ENCODE assay signal across 8 cellular contexts in the genomic region with DNA sequence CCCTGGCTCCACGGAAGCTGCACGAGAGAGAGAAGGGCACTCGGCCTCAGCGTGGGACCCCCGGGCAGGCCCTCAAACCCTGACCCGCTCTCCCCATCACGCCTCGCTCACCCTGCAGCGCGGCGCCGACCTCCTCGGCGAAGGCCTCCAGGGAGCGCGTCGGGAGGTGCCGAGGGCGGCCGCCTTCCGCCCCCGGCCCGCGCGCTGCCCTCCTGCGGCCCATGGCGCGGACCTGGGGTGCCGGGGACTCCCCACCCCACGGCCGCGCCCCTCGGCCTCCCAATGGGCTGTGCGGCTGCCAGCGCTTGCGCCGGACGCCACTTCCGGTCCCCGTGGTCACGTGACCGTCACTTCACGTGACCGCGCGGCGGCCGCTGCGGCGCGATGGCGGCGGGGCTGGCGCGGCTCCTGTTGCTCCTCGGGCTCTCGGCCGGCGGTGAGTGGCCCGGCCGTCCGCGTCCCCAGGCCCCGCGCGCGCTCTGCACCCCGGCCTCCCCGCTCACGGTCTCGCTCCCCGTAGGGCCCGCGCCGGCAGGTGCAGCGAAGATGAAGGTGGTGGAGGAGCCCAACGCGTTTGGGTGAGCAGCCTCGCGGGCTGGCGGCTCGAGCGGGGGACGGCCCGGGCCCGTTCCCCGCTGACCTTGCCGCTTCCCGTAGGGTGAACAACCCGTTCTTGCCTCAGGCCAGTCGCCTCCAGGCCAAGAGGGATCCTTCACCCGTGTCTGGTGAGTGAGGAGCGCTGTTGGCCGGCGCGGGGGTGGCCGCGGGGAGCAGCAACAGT. TPM values are rescaled to one million over a fixed set of nuclear protein-coding genes. Genes with fewer than 3 reads are reported as not detected.
DNase-seq lines count a peak whose midpoint lies in the region; ATAC-seq, FAIRE-seq and TF ChIP-seq lines count a peak whose summit lies in the region.

A gene (plus strand): TSS at position 350 of the 781 bp plus-strand sequence. CDS start 35 bp downstream, at position 385.
A gene (minus strand): TSS at position 297 of the 781 bp plus-strand sequence. CDS start 74 bp downstream, at position 223.

- H3K4me1 Mint-ChIP-seq in activated B cell treated with CpG ODN at 0.5 μM for 24 hours = peaks cover 30% of the 10 kb centered on the region

- no peaks in the 10 kb centered on the region for H3K9me3 Mint-ChIP-seq in activated B cell treated with CpG ODN at 0.5 μM for 24 hours

- H3K36me3 Mint-ChIP-seq in activated B cell treated with CpG ODN at 0.5 μM for 24 hours (ENCODE audit: low read depth) = peaks cover 24% of the 10 kb centered on the region

- H3K36me3 ChIP-seq in bronchial epithelial cell (ENCODE audit: control insufficient read depth, insufficient read depth, low read length) = peaks cover 10% of the 10 kb centered on the region

- POLR2A ChIA-PET in activated B cell treated with CpG ODN at 0.5 μM for 24 hours (lab: Charles Lee) = interaction anchor here (1.0 to 1.8 kb wide), 3 partner anchors 9 to 69 kb away, joined by 3 to 15 read pairs (median 6); a partner anchor contains a TSS

- TF ChIP-seq CTCF in activated B cell treated with CpG ODN at 0.5 μM for 24 hours (IDR thresholded peaks at IDR 0.05) (no peak), bronchial epithelial cell (IDR thresholded peaks at IDR 0.05; ENCODE audit: insufficient read depth, low read length, severe bottlenecking) (no peak)

- CTCF ChIA-PET in activated B cell treated with CpG ODN at 0.5 μM for 24 hours (lab: Charles Lee) = no interaction called here

- peak within 1 kb of the TSS; percentile 93 for H3K4me3 ChIP-seq in bronchial epithelial cell (ENCODE audit: low read depth, low read length)

- no peaks in the 10 kb centered on the region for H3K27me3 Mint-ChIP-seq in activated B cell treated with CpG ODN at 0.5 μM for 24 hours

- H3K27me3 ChIP-seq in bronchial epithelial cell (ENCODE audit: control insufficient read depth, insufficient read depth, low read length) = no peaks in the 10 kb centered on the region

- H3K4me3 Mint-ChIP-seq in activated B cell treated with CpG ODN at 0.5 μM for 24 hours = peak within 1 kb of the TSS; percentile 85

- peak within 1 kb of the TSS; percentile 77 for H3K27ac Mint-ChIP-seq in activated B cell treated with CpG ODN at 0.5 μM for 24 hours

- intact Hi-C loops in activated B cell treated with CpG ODN at 0.5 μM for 24 hours (cut with micrococcal nuclease) = loop anchor here (1.0 to 2.0 kb wide), 4 partner anchors 8 to 355 kb away; a partner anchor contains a TSS

- ATAC-seq in HG02852 (IDR thresholded peaks at IDR 0.05; ENCODE audit: unreplicated experiment) = peak; percentile 60
- peak; percentile 93 for ATAC-seq in activated B cell treated with CpG ODN at 0.5 μM for 24 hours (ENCODE audit: low read depth)

- DNase-seq in NCI-H510A treated with DMSO at 0.1 percent for 48 hours (lab: John Stamatoyannopoulos, UW) (peak; percentile 20), NCI-H510A (lab: John Stamatoyannopoulos, UW) (no peak), NCI-H1930 (lab: John Stamatoyannopoulos, UW) (peak; percentile 75 to 93), activated B cell treated with CpG ODN at 0.5 μM for 24 hours (peak; percentile 92), bronchial epithelial cell (ENCODE audit: low read depth) (peak; percentile 68), inferior parietal cortex (ENCODE audit: extremely low spot score) (peak; percentile 87), smooth muscle cell of the brain vasculature (ENCODE audit: low read depth, low spot score) (peak; percentile 62)

- FAIRE-seq in bronchial epithelial cell (lab: Jason Lieb, UNC) = no peak

RNA-seq across cellular contexts. Expression of the first gene that starts in this region (rescaled TPM):
- total RNA-seq in activated B cell treated with CpG ODN at 0.5 μM for 24 hours (36.3 and 40.2 TPM in 2 replicates), bronchial epithelial cell (26.9 and 30.0 TPM in 2 replicates)

RNA-seq across cellular contexts. Expression of the second gene that starts in this region (rescaled TPM):
- total RNA-seq in activated B cell treated with CpG ODN at 0.5 μM for 24 hours = 45.3 and 49.0 TPM in 2 replicates
- 84.7 and 117 TPM in 2 replicates for total RNA-seq in bronchial epithelial cell
